8 cellular contexts compared by ENCODE assay signal in genomic region chr1:165697491-165697880, GRCh38. TPM values are rescaled to one million over a fixed set of nuclear protein-coding genes. Genes with fewer than 3 reads are reported as not detected.
DNase-seq lines count a peak whose midpoint lies in the region; ATAC-seq, FAIRE-seq and TF ChIP-seq lines count a peak whose summit lies in the region.

No MANE protein-coding gene starts in this region.

- DNase-seq in left ventricle myocardium inferior (no peak), cardiac septum (ENCODE audit: low spot score) (no peak), astrocyte (ENCODE audit: low read depth) (peak; percentile 6), mesenchymal stem cell (peak; percentile 40), D721Med (ENCODE audit: insufficient read length, low spot score) (no peak), NCI-H446 (lab: John Stamatoyannopoulos, UW) (no peak)

- H3K9me3 ChIP-seq in left ventricle myocardium inferior (replicated peaks) (no peaks in the 10 kb centered on the region), astrocyte (ENCODE audit: insufficient read depth, low read depth, low read length) (no peaks in the 10 kb centered on the region), mesenchymal stem cell (ENCODE audit: control insufficient read depth, low read length) (no peaks in the 10 kb centered on the region)

- peaks cover 3% of the 10 kb centered on the region for H3K4me1 Mint-ChIP-seq in astrocyte (ENCODE audit: low read depth, unreplicated experiment)

- no peak overlapping the region for H4K8ac ChIP-seq in mesenchymal stem cell (ENCODE audit: low read length)

- H3K9ac ChIP-seq in astrocyte (ENCODE audit: low read length) = peak overlapping the region; percentile 92
- peak overlapping the region; percentile 97 for H3K9ac ChIP-seq in mesenchymal stem cell (ENCODE audit: low read length)

- no peak overlapping the region for H4K91ac ChIP-seq in mesenchymal stem cell (ENCODE audit: low read length)

- no peak overlapping the region for H2AK5ac ChIP-seq in mesenchymal stem cell (ENCODE audit: low read length, severe bottlenecking)

- H3K36me3 ChIP-seq in left ventricle myocardium inferior (peaks cover 20% of the 10 kb centered on the region), astrocyte (ENCODE audit: insufficient read depth, low read length) (peaks cover 2% of the 10 kb centered on the region), mesenchymal stem cell (ENCODE audit: control insufficient read depth in 1 of 2, insufficient read depth in 2 of 2, low read depth in 1 of 2, low read length in 2 of 2) (peaks cover 0 to 3% of the 10 kb centered on the region in 2 experiments)

- H3K4me1 ChIP-seq in left ventricle myocardium inferior (peaks cover 32% of the 10 kb centered on the region), astrocyte (ENCODE audit: insufficient read depth, low read length) (peaks cover 18% of the 10 kb centered on the region), mesenchymal stem cell (ENCODE audit: control insufficient read depth, insufficient read depth, low read depth, low read length) (peaks cover 1% of the 10 kb centered on the region)

- WGBS in mesenchymal stem cell = 62% methylated on average over 7 of the region's 8 CpGs

- H3K18ac ChIP-seq in mesenchymal stem cell (ENCODE audit: low read depth in 1 of 2, low read length in 2 of 2) = no peak overlapping the region

- H2BK5ac ChIP-seq in mesenchymal stem cell (ENCODE audit: low read depth, low read length, poor library complexity, severe bottlenecking) = no peak overlapping the region

- ATAC-seq in activated CD4-positive, CD25-positive, alpha-beta regulatory T cell treated with anti-CD3 and anti-CD28 coated beads, Interleukin-2, amount 50 U/mL, for 24 hours = no peak
- no peak for ATAC-seq in GM18502 (IDR thresholded peaks at IDR 0.05; ENCODE audit: poor library complexity, unreplicated experiment)

- H3K4me2 ChIP-seq in astrocyte (ENCODE audit: low read length) (peak overlapping the region; percentile 96), mesenchymal stem cell (ENCODE audit: low read length, poor library complexity, severe bottlenecking) (peak overlapping the region; percentile 46)

- no peak overlapping the region for H3K23ac ChIP-seq in mesenchymal stem cell (ENCODE audit: low read length in 2 of 2)

- no peaks in the 10 kb centered on the region for H3K9me3 Mint-ChIP-seq in astrocyte (ENCODE audit: unreplicated experiment)

- H3K27ac ChIP-seq in left ventricle myocardium inferior (replicated peaks) = peak overlapping the region; percentile 96
- no peak overlapping the region for H3K27ac ChIP-seq in astrocyte (ENCODE audit: low read depth, low read length)
- no peak overlapping the region for H3K27ac ChIP-seq in mesenchymal stem cell (ENCODE audit: low read length, poor library complexity, severe bottlenecking)

- peak overlapping the region; percentile 99 for H3K4me3 Mint-ChIP-seq in astrocyte (ENCODE audit: unreplicated experiment)

- no peak overlapping the region for H3K4ac ChIP-seq in mesenchymal stem cell (ENCODE audit: low read depth in 1 of 2, low read length in 2 of 2)

- H3K27me3 Mint-ChIP-seq in astrocyte (ENCODE audit: low read depth, unreplicated experiment) = peaks cover 2% of the 10 kb centered on the region

- no peak for TF ChIP-seq CTCF in left ventricle myocardium inferior (IDR thresholded peaks at IDR 0.05; ENCODE audit: borderline replicate concordance)
- no peak for TF ChIP-seq CTCF in astrocyte (IDR thresholded peaks at IDR 0.05; ENCODE audit: insufficient read depth, low read depth, low read length)
- TF ChIP-seq CTCF in D721Med (IDR thresholded peaks at IDR 0.05; ENCODE audit: insufficient read depth, missing control alignments) = no peak

- no peak overlapping the region for H2AFZ ChIP-seq in astrocyte (ENCODE audit: low read depth, low read length)
- no peak overlapping the region for H2AFZ ChIP-seq in mesenchymal stem cell (ENCODE audit: low read depth, low read length)

- H3K27me3 ChIP-seq in left ventricle myocardium inferior (ENCODE audit: low read depth) = no peaks in the 10 kb centered on the region
- peaks cover 3% of the 10 kb centered on the region for H3K27me3 ChIP-seq in astrocyte (ENCODE audit: insufficient read depth, low read length)
- H3K27me3 ChIP-seq in mesenchymal stem cell (ENCODE audit: control insufficient read depth in 1 of 2, insufficient read depth in 1 of 2, low read length in 2 of 2) = peaks cover 0 to 6% of the 10 kb centered on the region in 2 experiments

- H3K4me3 ChIP-seq in left ventricle myocardium inferior (peak overlapping the region; percentile 79), astrocyte (ENCODE audit: insufficient read depth, low read depth, low read length) (peak overlapping the region; percentile 98), mesenchymal stem cell (ENCODE audit: insufficient read depth in 1 of 2, low read depth in 1 of 2, low read length in 2 of 2) (peak overlapping the region; percentile 66 to 99)

- H2BK12ac ChIP-seq in mesenchymal stem cell (ENCODE audit: low read length in 2 of 2) = no peak overlapping the region

- no peaks in the 10 kb centered on the region for H3K36me3 Mint-ChIP-seq in astrocyte (ENCODE audit: low read depth, unreplicated experiment)

- H4K20me1 ChIP-seq in astrocyte (ENCODE audit: insufficient read depth, low read length) = peaks cover 26% of the 10 kb centered on the region

- intact Hi-C loops in left ventricle myocardium inferior (cut with micrococcal nuclease) (no loop called here), cardiac septum (cut with DNase I) (loop anchor here (5.0 kb wide), 2 partner anchors 95 to 470 kb away; partner anchors contain the start of gene FAM78B)

- peak overlapping the region; percentile 92 for H3K27ac Mint-ChIP-seq in astrocyte (ENCODE audit: unreplicated experiment)

- H3K79me2 ChIP-seq in astrocyte (ENCODE audit: insufficient read depth, low read length) = peaks cover 37% of the 10 kb centered on the region

- H3K14ac ChIP-seq in mesenchymal stem cell (ENCODE audit: low read length in 2 of 2) = no peak overlapping the region

- peaks cover 2% of the 10 kb centered on the region for H3K79me1 ChIP-seq in mesenchymal stem cell (replicated peaks; ENCODE audit: low read length, poor library complexity, severe bottlenecking)

- FAIRE-seq in astrocyte (lab: Jason Lieb, UNC) (no peak), D721Med (lab: Jason Lieb, UNC) (no peak)

- no peak overlapping the region for H2BK15ac ChIP-seq in mesenchymal stem cell (ENCODE audit: low read depth, poor library complexity, severe bottlenecking)

- no peak overlapping the region for H2BK120ac ChIP-seq in mesenchymal stem cell (ENCODE audit: low read depth, low read length)

RNA-seq across cellular contexts. Expression of gene ALDH9A1, which starts 0.9 kb away (rescaled TPM):
- total RNA-seq in left ventricle myocardium inferior (63.2 TPM), cardiac septum (61.3 TPM), astrocyte (62.7 and 68.2 TPM in 2 replicates)
- 54.9 TPM for polyA plus RNA-seq in mesenchymal stem cell (2013, experiment 1 of 2)
- polyA plus RNA-seq in mesenchymal stem cell (2013, experiment 2 of 2) = 56.0 TPM

Comparison
In these comparisons a context has a peak if more than half of its experiments do, and no peak if none do; other contexts are left out.
1. DNase-seq: peak in astrocyte (single experiment) and mesenchymal stem cell (single experiment); none in left ventricle myocardium inferior (single experiment), cardiac septum (single experiment), D721Med (single experiment) and NCI-H446 (0 of 2).
2. Peak in every context shown above with its lines, with median percentiles within 50 percentile points of each other: H3K4me3 ChIP-seq.